Comparison of ENCODE assay signal across 16 cellular contexts in genomic region chr6:163573503-163574179, GRCh38.
DNase-seq lines count a peak whose midpoint lies in the region; ATAC-seq, FAIRE-seq and TF ChIP-seq lines count a peak whose summit lies in the region.
"Had no signal": no experiment of that assay in that cellular context is flagged by ENCODE, and none has a peak within 500 bp of the region (broad histone marks: within the 10 kb centered on the region; RNA-seq: fewer than 3 reads in every experiment).

No MANE protein-coding gene starts in this region.

- DNase-seq in NCI-H526 (lab: John Stamatoyannopoulos, UW) = peak; percentile 23 to 38
- no peak for DNase-seq in psoas muscle
- DNase-seq in NCI-H1048 (lab: John Stamatoyannopoulos, UW) = no peak
- DNase-seq: ACHN; CD4-positive, alpha-beta T cell; MV-4-11; NCI-H1436 treated with DMSO at 0.1 percent for 48 hours; NCI-H2081 treated with DMSO at 0.1 percent for 48 hours; NCI-H524 treated with DMSO at 0.1 percent for 48 hours; PC-3; SK-N-SH had no signal

- TF ChIP-seq CTCF in psoas muscle (IDR thresholded peaks at IDR 0.05) = no peak

- no peaks in the 10 kb centered on the region for H3K27me3 ChIP-seq in psoas muscle (ENCODE audit: insufficient read depth in 3 of 3, low read length in 2 of 3)

- 68 to 77% (median 69%) methylated on average over 4 of the region's 4 CpGs for WGBS in psoas muscle, 3 donors

- H3K36me3 ChIP-seq in psoas muscle (ENCODE audit: insufficient read depth in 1 of 2, low read depth in 1 of 2) = peaks cover 0 to 48% of the 10 kb centered on the region in 2 donors

- H3K4me3 ChIP-seq in psoas muscle = no peak overlapping the region

- H3K27ac ChIP-seq in psoas muscle = peak overlapping the region; percentile 60

- H3K9me3 ChIP-seq in psoas muscle = no peaks in the 10 kb centered on the region
- H3K9me3 ChIP-seq: SK-N-SH had no signal

- H3K4me1 ChIP-seq in psoas muscle = peaks cover 64% of the 10 kb centered on the region

- intact Hi-C loops in psoas muscle (cut with DNase I) = no loop called here

- FAIRE-seq in G401.6 (lab: Jason Lieb, UNC) (peak; percentile 17), endometrium (lab: Jason Lieb, UNC) (peak; percentile 8)
- FAIRE-seq: H1 had no signal

- ATAC-seq in psoas muscle (no peak), HG03139 (IDR thresholded peaks at IDR 0.05; ENCODE audit: unreplicated experiment) (no peak), HG02610 (IDR thresholded peaks at IDR 0.05; ENCODE audit: unreplicated experiment) (no peak)
- ATAC-seq: PC-3 had no signal

Comparison
In these comparisons a context has a peak if more than half of its experiments do, and no peak if none do; other contexts are left out.
1. DNase-seq: peak in NCI-H526 (2 of 2); none in psoas muscle (0 of 2) and NCI-H1048 (single experiment).